Comparison of ENCODE assay signal across 13 cellular contexts in genomic region chr10:68666280-68666760, GRCh38. TPM values are rescaled to one million over a fixed set of nuclear protein-coding genes. Genes with fewer than 3 reads are reported as not detected.
DNase-seq lines count a peak whose midpoint lies in the region; ATAC-seq and TF ChIP-seq lines count a peak whose summit lies in the region.
"Had no signal": no experiment of that assay in that cellular context is flagged by ENCODE, and none has a peak within 500 bp of the region (broad histone marks: within the 10 kb centered on the region; RNA-seq: fewer than 3 reads in every experiment).

No MANE protein-coding gene starts in this region.

- no peak overlapping the region for H3K4me3 Mint-ChIP-seq in stimulated activated effector memory CD8-positive, alpha-beta T cell treated with anti-CD3 and anti-CD28 coated beads, Interleukin-12 subunit alpha, Interleukin-12 subunit beta, amount 100 ng/mL, for 72 hours
- H3K4me3 Mint-ChIP-seq: activated CD4-positive, alpha-beta T cell treated with anti-CD3 and anti-CD28 coated beads, Interleukin-2, amount 10 ng/mL, durations not matched to agents 7 days and 5 days had no signal

- 71 to 76% methylated on average over 5 of the region's 5 CpGs for WGBS in heart right ventricle, 2 donors

- H3K36me3 ChIP-seq in fibroblast of lung (ENCODE audit: control insufficient read depth, insufficient read depth, low read length): no peaks in the 10 kb centered on the region
- H3K36me3 ChIP-seq in heart right ventricle: peaks cover 0 to 39% (median 0%) of the 10 kb centered on the region in 9 donors

- no peaks in the 10 kb centered on the region for H4K20me1 ChIP-seq in fibroblast of lung (ENCODE audit: control insufficient read depth, extremely low read depth, insufficient read depth, low read length)

- H3K27ac ChIP-seq in fibroblast of lung (ENCODE audit: insufficient read depth, low read length) (peak overlapping the region; percentile 72), heart right ventricle (no peak overlapping the region)

- peaks cover 10% of the 10 kb centered on the region for H3K4me1 ChIP-seq in fibroblast of lung (ENCODE audit: control insufficient read depth, extremely low read depth, insufficient read depth, low read length)
- H3K4me1 ChIP-seq in heart right ventricle: no peaks in the 10 kb centered on the region

- H2AFZ ChIP-seq in fibroblast of lung (ENCODE audit: low read length): no peak overlapping the region

- H3K36me3 Mint-ChIP-seq in stimulated activated effector memory CD8-positive, alpha-beta T cell treated with anti-CD3 and anti-CD28 coated beads, Interleukin-12 subunit alpha, Interleukin-12 subunit beta, amount 100 ng/mL, for 72 hours: peaks cover 9% of the 10 kb centered on the region

- peak; percentile 29 for DNase-seq in H4 (ENCODE audit: low spot score)
- DNase-seq in SK-MEL-5 (ENCODE audit: low read depth, low spot score): peak; percentile 7
- DNase-seq in fibroblast of lung (ENCODE audit: low read depth in 2 of 2): peak; percentile 94 to 95
- DNase-seq in stimulated activated effector memory CD8-positive, alpha-beta T cell treated with anti-CD3 and anti-CD28 coated beads, Interleukin-12 subunit alpha, Interleukin-12 subunit beta, amount 100 ng/mL, for 72 hours (ENCODE audit: low spot score in 2 of 2): no peak
- DNase-seq in NCI-H1694 (lab: John Stamatoyannopoulos, UW): no peak
- DNase-seq in heart right ventricle: no peak
- DNase-seq in NCI-H1417 (lab: John Stamatoyannopoulos, UW): no peak
- DNase-seq in cerebellar nuclear complex (lab: John Stamatoyannopoulos, UW): no peak
- DNase-seq: activated CD4-positive, alpha-beta T cell treated with anti-CD3 and anti-CD28 coated beads, Interleukin-2, amount 10 ng/mL, durations not matched to agents 7 days and 5 days; activated naive CD4-positive, alpha-beta T cell treated with Interleukin-2 at 50 U/mL for 16 hours; Kasumi-1 had no signal

- no peaks in the 10 kb centered on the region for H3K9me3 Mint-ChIP-seq in stimulated activated effector memory CD8-positive, alpha-beta T cell treated with anti-CD3 and anti-CD28 coated beads, Interleukin-12 subunit alpha, Interleukin-12 subunit beta, amount 100 ng/mL, for 72 hours
- H3K9me3 Mint-ChIP-seq: activated CD4-positive, alpha-beta T cell treated with anti-CD3 and anti-CD28 coated beads, Interleukin-2, amount 10 ng/mL, durations not matched to agents 7 days and 5 days had no signal

- H3K4me1 Mint-ChIP-seq in stimulated activated effector memory CD8-positive, alpha-beta T cell treated with anti-CD3 and anti-CD28 coated beads, Interleukin-12 subunit alpha, Interleukin-12 subunit beta, amount 100 ng/mL, for 72 hours: peaks cover 18% of the 10 kb centered on the region
- H3K4me1 Mint-ChIP-seq: activated CD4-positive, alpha-beta T cell treated with anti-CD3 and anti-CD28 coated beads, Interleukin-2, amount 10 ng/mL, durations not matched to agents 7 days and 5 days had no signal

- no peak overlapping the region for H3K9ac ChIP-seq in fibroblast of lung (ENCODE audit: insufficient read depth, low read length)

- H3K27me3 ChIP-seq in fibroblast of lung (ENCODE audit: control insufficient read depth, insufficient read depth, low read length): no peaks in the 10 kb centered on the region
- H3K27me3 ChIP-seq in heart right ventricle: no peaks in the 10 kb centered on the region

- peak; percentile 78 for ATAC-seq in stimulated activated effector memory CD8-positive, alpha-beta T cell treated with anti-CD3 and anti-CD28 coated beads, Interleukin-12 subunit alpha, Interleukin-12 subunit beta, amount 100 ng/mL, for 72 hours
- ATAC-seq in heart right ventricle: no peak
- ATAC-seq: Right ventricle myocardium inferior had no signal

- in situ Hi-C loops in SK-MEL-5 (cut with HindIII; ENCODE audit: low pct_unique_long_range_greater_than_20kb, low sequenced_read_pairs): no loop called here

- H3K4me2 ChIP-seq in fibroblast of lung (ENCODE audit: extremely low read depth, insufficient read depth, low read length): peak overlapping the region; percentile 30

- intact Hi-C loops in heart right ventricle (cut with DNase I): no loop called here

- H3K4me3 ChIP-seq in fibroblast of lung (replicated peaks in 1 of 4; ENCODE audit: control extremely low read depth in 1 of 4, insufficient read depth in 1 of 4, low read depth in 3 of 4, low read length in 4 of 4): no peak overlapping the region
- no peak overlapping the region for H3K4me3 ChIP-seq in heart right ventricle
- H3K4me3 ChIP-seq: skin epidermis had no signal

- H3K27ac Mint-ChIP-seq in stimulated activated effector memory CD8-positive, alpha-beta T cell treated with anti-CD3 and anti-CD28 coated beads, Interleukin-12 subunit alpha, Interleukin-12 subunit beta, amount 100 ng/mL, for 72 hours: no peak overlapping the region
- H3K27ac Mint-ChIP-seq: activated CD4-positive, alpha-beta T cell treated with anti-CD3 and anti-CD28 coated beads, Interleukin-2, amount 10 ng/mL, durations not matched to agents 7 days and 5 days had no signal

- TF ChIP-seq CTCF in fibroblast of lung (conservative IDR thresholded peaks at IDR 0.05 in 1 of 2, IDR thresholded peaks at IDR 0.05 in 1 of 2; ENCODE audit: low read depth in 1 of 2, low read length in 2 of 2) (no peak), heart right ventricle (IDR thresholded peaks at IDR 0.05) (no peak)

- H3K79me2 ChIP-seq in fibroblast of lung (ENCODE audit: control insufficient read depth, insufficient read depth, low read length): no peaks in the 10 kb centered on the region

- H3K9me3 ChIP-seq in fibroblast of lung (ENCODE audit: control insufficient read depth, insufficient read depth, low read depth, low read length): no peaks in the 10 kb centered on the region
- H3K9me3 ChIP-seq in heart right ventricle: no peaks in the 10 kb centered on the region

RNA-seq across cellular contexts. Expression of gene CCAR1, which starts 54.7 kb away (rescaled TPM):
- total RNA-seq in H4 (2014; rRNA removed; shearing (Covaris generic)): 18.7 and 29.3 TPM in 2 replicates
- total RNA-seq in SK-MEL-5 (2014; rRNA removed; shearing (Covaris generic)): 31.6 and 40.5 TPM in 2 replicates
- polyA plus RNA-seq in SK-MEL-5 (2015; cell fraction: cytosol; rRNA removed): 31.5 and 44.1 TPM in 2 replicates
- polyA plus RNA-seq in SK-MEL-5 (2015; cell fraction: nucleus; rRNA removed): 124 and 141 TPM in 2 replicates
- total RNA-seq in fibroblast of lung (21.1 and 24.9 TPM in 2 replicates), heart right ventricle (10 to 100 TPM; 23.5 to 37.1 (median 30.5) TPM)
- polyA plus RNA-seq in fibroblast of lung (54.9 and 62.6 TPM in 2 replicates), heart right ventricle (10 to 100 TPM; 24.1 to 62.3 TPM)
- polyA plus RNA-seq in fibroblast of lung (2012): 42.6 and 48.4 TPM in 2 replicates
- 22.6 and 43.3 TPM in 2 replicates for polyA minus RNA-seq in fibroblast of lung (ENCODE audit: low replicate concordance)

Comparison
In these comparisons a context has a peak if more than half of its experiments do, and no peak if none do; other contexts are left out.
1. DNase-seq: peak in H4 (single experiment), SK-MEL-5 (single experiment) and fibroblast of lung (2 of 2); none in stimulated activated effector memory CD8-positive, alpha-beta T cell treated with anti-CD3 and anti-CD28 coated beads, Interleukin-12 subunit alpha, Interleukin-12 subunit beta, amount 100 ng/mL, for 72 hours (0 of 2), NCI-H1694 (single experiment), heart right ventricle (0 of 2), NCI-H1417 (0 of 3) and cerebellar nuclear complex (0 of 2).